Comparison of ENCODE assay signal across 8 cellular contexts in the genomic region with DNA sequence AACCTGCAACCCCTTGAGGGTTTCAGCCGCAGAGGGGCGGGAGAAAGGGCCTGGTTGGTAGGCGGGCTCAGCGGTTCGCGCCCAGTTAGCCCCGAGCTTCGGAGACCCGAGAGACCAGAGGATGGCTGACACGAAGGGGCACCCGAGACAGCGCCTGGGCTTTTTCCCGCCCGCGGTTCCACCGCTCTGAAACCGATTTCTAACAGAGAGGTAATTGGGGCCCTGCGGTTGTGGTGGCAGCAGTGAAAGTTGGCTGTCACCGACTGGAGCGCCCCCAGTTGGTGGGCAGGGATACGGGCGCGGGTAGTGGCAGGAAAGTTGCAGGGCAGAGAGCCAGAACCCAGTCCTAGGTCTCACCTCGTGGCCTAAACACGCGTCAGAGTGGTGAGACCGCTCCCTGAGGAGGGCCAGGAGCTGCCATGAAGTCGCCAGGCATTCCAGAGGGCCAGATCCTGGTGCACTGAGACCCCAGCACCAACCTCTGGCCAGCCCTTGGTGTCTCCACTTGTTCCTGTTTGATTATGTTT.
DNase-seq lines count a peak whose midpoint lies in the region; ATAC-seq lines count a peak whose summit lies in the region.

No MANE protein-coding gene starts in this region.

- DNase-seq in NCI-H1417 (lab: John Stamatoyannopoulos, UW) (peak; percentile 77 to 87 (median 87)), NCI-H1417 treated with DMSO at 0.1 percent for 48 hours (lab: John Stamatoyannopoulos, UW) (no peak), NCI-H2171 (lab: John Stamatoyannopoulos, UW) (peak; percentile 78), caudate nucleus (lab: John Stamatoyannopoulos, UW) (peak in 47 of 61 donors; percentile 15 to 79 (median 46))
- peak; percentile 46 to 76 (median 65) for DNase-seq in activated CD4-positive, CD25-positive, alpha-beta regulatory T cell (lab: John Stamatoyannopoulos, UW)
- peak; percentile 85 to 89 for DNase-seq in stimulated activated CD4-positive, alpha-beta T cell treated with anti-CD3 and anti-CD28 coated beads, Interleukin-2, amount 100 ng/mL, for 24 hours

- H3K27me3 ChIP-seq in layer of hippocampus (ENCODE audit: control insufficient read depth, insufficient read depth, low read length) = no peaks in the 10 kb centered on the region

- peak; percentile 54 for ATAC-seq in HG03025 (IDR thresholded peaks at IDR 0.05; ENCODE audit: low FRiP score, unreplicated experiment)

- H3K27ac ChIP-seq in caudate nucleus (ENCODE audit: low read depth, low read length) (peak overlapping the region; percentile 76), layer of hippocampus (ENCODE audit: low read depth, low read length) (peak overlapping the region; percentile 75)
